20 cellular contexts compared by ENCODE assay signal in genomic region chr2:109282865-109283264, GRCh38.
A peak's percentile ranks its signal among the peaks of the same experiment; 100 is the strongest.
DNase-seq lines count a peak whose midpoint lies in the region; ATAC-seq, FAIRE-seq and TF ChIP-seq lines count a peak whose summit lies in the region.
"Had no signal": no experiment of that assay in that cellular context is flagged by ENCODE, and none has a peak within 500 bp of the region (broad histone marks: within the 10 kb centered on the region; RNA-seq: fewer than 3 reads in every experiment).

No MANE protein-coding gene starts in this region.

- no peak overlapping the region for H3K14ac ChIP-seq in H1 (ENCODE audit: insufficient read length)

- no peak overlapping the region for H2BK120ac ChIP-seq in H1 (replicated peaks; ENCODE audit: low read depth, low read length)

- peaks cover 75 to 100% (median 98%) of the 10 kb centered on the region in 10 experiments for H3K4me1 ChIP-seq in BLaER1 treated with 17β-estradiol and CSF1 and Interleukin-3, amounts not matched to agents 10 nM and 100 nM
- H3K4me1 ChIP-seq in astrocyte (ENCODE audit: insufficient read depth, low read length) (peaks cover 24% of the 10 kb centered on the region), H1 (replicated peaks in 1 of 4; ENCODE audit: control insufficient read depth in 3 of 4, insufficient read depth in 4 of 4, low read length in 3 of 4) (peaks cover 0 to 5% (median 4%) of the 10 kb centered on the region in 4 experiments; a peak in 5 of 7 replicates), tibial artery (peaks cover 0 to 53% (median 33%) of the 10 kb centered on the region in 4 donors), osteoblast (ENCODE audit: insufficient read depth, low read length) (peaks cover 7% of the 10 kb centered on the region)
- H3K4me1 ChIP-seq: HAP-1 had no signal

- H3K9me3 ChIP-seq in BLaER1 treated with 17β-estradiol and CSF1 and Interleukin-3, amounts not matched to agents 10 nM and 100 nM (replicated peaks in 1 of 11): no peaks in the 10 kb centered on the region
- H3K9me3 ChIP-seq in astrocyte (ENCODE audit: insufficient read depth, low read depth, low read length) (no peaks in the 10 kb centered on the region), H1 (ENCODE audit: insufficient read depth in 2 of 2, low read depth in 1 of 2, low read length in 1 of 2) (no peaks in the 10 kb centered on the region), tibial artery (no peaks in the 10 kb centered on the region), osteoblast (ENCODE audit: low read depth, low read length) (no peaks in the 10 kb centered on the region)
- H3K9me3 ChIP-seq: HAP-1 had no signal

- no peak for ATAC-seq in HG02571 (IDR thresholded peaks at IDR 0.05; ENCODE audit: unreplicated experiment)
- ATAC-seq: CD8-positive, alpha-beta T cell had no signal

- no peak overlapping the region for H4K5ac ChIP-seq in H1 (ENCODE audit: insufficient read length, low read depth, low read length)

- H3K4me1 Mint-ChIP-seq in astrocyte (ENCODE audit: low read depth, unreplicated experiment): peaks cover 21% of the 10 kb centered on the region
- H3K4me1 Mint-ChIP-seq: B cell had no signal

- H3K4me2 ChIP-seq in BLaER1 treated with 17β-estradiol and CSF1 and Interleukin-3, amounts not matched to agents 10 nM and 100 nM: peak overlapping the region in 9 of 11 experiments; percentile 36 to 83 (median 63); a peak in 16 of 22 replicates
- H3K4me2 ChIP-seq in astrocyte (ENCODE audit: low read length) (no peak overlapping the region), H1 (ENCODE audit: insufficient read depth in 1 of 2, low read depth in 2 of 2, low read length in 2 of 2) (no peak overlapping the region), osteoblast (ENCODE audit: insufficient read depth, low read length) (no peak overlapping the region)

- H3K4me3 Mint-ChIP-seq in astrocyte (ENCODE audit: unreplicated experiment): no peak overlapping the region
- H3K4me3 Mint-ChIP-seq: B cell; CD14-positive monocyte; CD8-positive, alpha-beta T cell had no signal

- peaks cover 68 to 100% (median 100%) of the 10 kb centered on the region in 11 experiments; a peak in 21 of 22 replicates for H4K20me1 ChIP-seq in BLaER1 treated with 17β-estradiol and CSF1 and Interleukin-3, amounts not matched to agents 10 nM and 100 nM
- H4K20me1 ChIP-seq in astrocyte (ENCODE audit: insufficient read depth, low read length) (peaks cover 89% of the 10 kb centered on the region), H1 (replicated peaks in 1 of 2; ENCODE audit: control insufficient read depth in 1 of 2, insufficient read depth in 2 of 2, low read length in 2 of 2) (no peaks in the 10 kb centered on the region), osteoblast (ENCODE audit: insufficient read depth, low read length) (peaks cover 87% of the 10 kb centered on the region)

- H3K9ac ChIP-seq in BLaER1 treated with 17β-estradiol and CSF1 and Interleukin-3, amounts not matched to agents 10 nM and 100 nM: peak overlapping the region in 1 of 11 experiments; percentile 16; a peak in 1 of 22 replicates
- no peak overlapping the region for H3K9ac ChIP-seq in astrocyte (ENCODE audit: low read length)
- no peak overlapping the region for H3K9ac ChIP-seq in H1 (replicated peaks in 1 of 4; ENCODE audit: extremely low read depth in 1 of 4, low read depth in 3 of 4, low read length in 3 of 4)

- TF ChIP-seq RAD21 in H1 (IDR thresholded peaks at IDR 0.05 in 1 of 2, conservative IDR thresholded peaks at IDR 0.05 in 1 of 2; ENCODE audit: low read depth in 2 of 2, low read length in 2 of 2): no peak

- POLR2A ChIA-PET in H1 (lab: Charles Lee; ENCODE audit: partially characterized antibody): interaction anchor here (0.7 kb wide), 1 partner anchor 54 kb away, joined by 3 read pairs; no protein-coding TSS in a partner anchor

- H3K27ac Mint-ChIP-seq in astrocyte (ENCODE audit: unreplicated experiment): peak overlapping the region; percentile 26
- H3K27ac Mint-ChIP-seq: B cell; CD8-positive, alpha-beta T cell had no signal

- intact Hi-C loops in tibial artery (cut with DNase I; ENCODE audit: low total_unique reads): no loop called here

- DNase-seq in astrocyte (ENCODE audit: low read depth) (no peak), H1 (ENCODE audit: low read depth in 1 of 2, low spot score in 2 of 2) (no peak), tibial artery (no peak), osteoblast (ENCODE audit: insufficient read length, low spot score, missing footprints) (no peak), NCI-H2196 (lab: John Stamatoyannopoulos, UW; ENCODE audit: unreplicated experiment) (no peak)
- DNase-seq: CD8-positive, alpha-beta T cell; COR-L47; DMS153; DMS79 treated with DMSO at 0.1 percent for 48 hours; EL; GOT3 had no signal

- TF ChIP-seq EP300 in H1 (IDR thresholded peaks at IDR 0.05; ENCODE audit: borderline replicate concordance in 1 of 2, low read depth in 2 of 2, low read length in 2 of 2): no peak

- H3K9me3 Mint-ChIP-seq in astrocyte (ENCODE audit: unreplicated experiment): no peaks in the 10 kb centered on the region
- H3K9me3 Mint-ChIP-seq: CD14-positive monocyte; CD8-positive, alpha-beta T cell had no signal

- H3K18ac ChIP-seq in H1 (ENCODE audit: extremely low read depth, low read length): no peak overlapping the region

- no peak overlapping the region for H3K23ac ChIP-seq in H1 (ENCODE audit: insufficient read length)

- peaks cover 3% of the 10 kb centered on the region for H3K79me2 ChIP-seq in astrocyte (ENCODE audit: insufficient read depth, low read length)
- H3K79me2 ChIP-seq in H1 (ENCODE audit: control insufficient read depth in 1 of 2, insufficient read depth in 2 of 2, low read length in 2 of 2): no peaks in the 10 kb centered on the region
- peaks cover 89% of the 10 kb centered on the region for H3K79me2 ChIP-seq in osteoblast (ENCODE audit: insufficient read depth, low read length)

- no peak overlapping the region for H2AK5ac ChIP-seq in H1 (ENCODE audit: low read depth, low read length)

- H2BK20ac ChIP-seq in H1 (ENCODE audit: low read length): no peak overlapping the region

- no peak overlapping the region for H2BK12ac ChIP-seq in H1 (ENCODE audit: low read depth, low read length)

- H3K4me3 ChIP-seq in BLaER1 treated with 17β-estradiol and CSF1 and Interleukin-3, amounts not matched to agents 10 nM and 100 nM: no peak overlapping the region
- no peak overlapping the region for H3K4me3 ChIP-seq in astrocyte (ENCODE audit: insufficient read depth, low read depth, low read length)
- no peak overlapping the region for H3K4me3 ChIP-seq in H1 (ENCODE audit: extremely low read depth in 1 of 4, insufficient read depth in 2 of 4, low read depth in 3 of 4, low read length in 4 of 4)
- no peak overlapping the region for H3K4me3 ChIP-seq in tibial artery
- no peak overlapping the region for H3K4me3 ChIP-seq in osteoblast (ENCODE audit: insufficient read depth, low read length)
- H3K4me3 ChIP-seq: HAP-1 had no signal

- 0 out of 2 replicates have a peak overlapping the region, but pooled peaks have one; percentile 8 for H2BK15ac ChIP-seq in H1 (ENCODE audit: low read length)

- H2BK5ac ChIP-seq in H1 (ENCODE audit: low read depth, low read length): no peak overlapping the region

- H2AFZ ChIP-seq in astrocyte (ENCODE audit: low read depth, low read length) (no peak overlapping the region), H1 (ENCODE audit: low read length) (no peak overlapping the region), osteoblast (ENCODE audit: low read length) (no peak overlapping the region)

- no peak overlapping the region for H3K56ac ChIP-seq in H1 (replicated peaks; ENCODE audit: insufficient read length, low read depth, low read length)

- no peaks in the 10 kb centered on the region for H3K36me3 Mint-ChIP-seq in astrocyte (ENCODE audit: low read depth, unreplicated experiment)
- H3K36me3 Mint-ChIP-seq: CD14-positive monocyte; CD8-positive, alpha-beta T cell had no signal

- no peak overlapping the region for H4K91ac ChIP-seq in H1 (replicated peaks; ENCODE audit: insufficient read length, low read length)

- peak overlapping the region in 3 of 11 experiments; percentile 22 to 30 (median 26); a peak in 3 of 22 replicates for H3K27ac ChIP-seq in BLaER1 treated with 17β-estradiol and CSF1 and Interleukin-3, amounts not matched to agents 10 nM and 100 nM
- H3K27ac ChIP-seq in astrocyte (ENCODE audit: low read depth, low read length) (no peak overlapping the region), H1 (ENCODE audit: low read depth, low read length) (no peak overlapping the region), tibial artery (peak overlapping the region; percentile 29 to 50), osteoblast (ENCODE audit: low read depth, low read length) (no peak overlapping the region)

- no peaks in the 10 kb centered on the region for H3K23me2 ChIP-seq in H1 (ENCODE audit: low read depth, low read length)

- peaks cover 0 to 5% (median 0%) of the 10 kb centered on the region in 11 experiments; a peak in 1 of 22 replicates for H3K36me3 ChIP-seq in BLaER1 treated with 17β-estradiol and CSF1 and Interleukin-3, amounts not matched to agents 10 nM and 100 nM
- no peaks in the 10 kb centered on the region for H3K36me3 ChIP-seq in astrocyte (ENCODE audit: insufficient read depth, low read length)
- H3K36me3 ChIP-seq in H1 (ENCODE audit: control insufficient read depth in 2 of 4, insufficient read depth in 4 of 4, low read length in 3 of 4): no peaks in the 10 kb centered on the region
- no peaks in the 10 kb centered on the region for H3K36me3 ChIP-seq in tibial artery
- H3K36me3 ChIP-seq in osteoblast (ENCODE audit: insufficient read depth, low read length): no peaks in the 10 kb centered on the region
- H3K36me3 ChIP-seq: HAP-1 had no signal

- no peak overlapping the region for H3K4ac ChIP-seq in H1 (replicated peaks; ENCODE audit: insufficient read length, low read depth, low read length)

- no peak overlapping the region for H4K8ac ChIP-seq in H1 (ENCODE audit: extremely low read depth, insufficient read depth, low read length)

- no peaks in the 10 kb centered on the region for H3K79me1 ChIP-seq in H1 (ENCODE audit: low read depth, low read length)

- FAIRE-seq in astrocyte (lab: Jason Lieb, UNC) (no peak), H1 (lab: Jason Lieb, UNC) (no peak)
- FAIRE-seq: A204.1, D721Med, G401.6, GM12892 had no signal

- TF ChIP-seq CTCF in astrocyte (IDR thresholded peaks at IDR 0.05; ENCODE audit: insufficient read depth, low read depth, low read length) (no peak), H1 (IDR thresholded peaks at IDR 0.05; ENCODE audit: control extremely low read depth in 1 of 3, insufficient read depth in 1 of 3, low read depth in 1 of 3, low read length in 3 of 3) (no peak), tibial artery (IDR thresholded peaks at IDR 0.05) (no peak), osteoblast (IDR thresholded peaks at IDR 0.05; ENCODE audit: extremely low read depth, low read depth, low read length) (no peak)

- 91% methylated on average over 4 of the region's 4 CpGs; no CpG with 5 or more reads in 1 of the 2 experiments for WGBS in H1 (ENCODE audit: extremely low coverage in 1 of 2, insufficient coverage in 1 of 2, insufficient read length in 1 of 2, insufficient replicate concordance in 2 of 2, low coverage in 1 of 2, low lambda C conversion rate in 2 of 2, missing lambda C conversion rate in 1 of 2), 2 experiments

- no peaks in the 10 kb centered on the region for H3K27me3 ChIP-seq in BLaER1 treated with 17β-estradiol and CSF1 and Interleukin-3, amounts not matched to agents 10 nM and 100 nM
- peaks cover 2% of the 10 kb centered on the region for H3K27me3 ChIP-seq in astrocyte (ENCODE audit: insufficient read depth, low read length)
- H3K27me3 ChIP-seq in H1 (replicated peaks in 1 of 4; ENCODE audit: control insufficient read depth in 3 of 4, extremely low read depth in 1 of 4, insufficient read depth in 3 of 4, low read length in 3 of 4): no peaks in the 10 kb centered on the region
- H3K27me3 ChIP-seq in tibial artery: no peaks in the 10 kb centered on the region
- no peaks in the 10 kb centered on the region for H3K27me3 ChIP-seq in osteoblast (ENCODE audit: insufficient read depth, low read length)

- TF ChIP-seq POLR2A in H1 (IDR thresholded peaks at IDR 0.05; ENCODE audit: control extremely low read depth in 1 of 2, low read depth in 2 of 2, low read length in 2 of 2): no peak

- CTCF ChIA-PET in H1 (lab: Charles Lee; ENCODE audit: partially characterized antibody): interaction anchor here (1.4 to 2.7 kb wide), 4 partner anchors 11 to 59 kb away, joined by 3 to 13 read pairs (median 8); no protein-coding TSS in a partner anchor

- peaks cover 26% of the 10 kb centered on the region for H3K27me3 Mint-ChIP-seq in astrocyte (ENCODE audit: low read depth, unreplicated experiment)
- H3K27me3 Mint-ChIP-seq: B cell had no signal

Comparison
In these comparisons a context has a peak if more than half of its experiments do, and no peak if none do; other contexts are left out.
1. H3K27ac ChIP-seq: peak in tibial artery (2 of 2); none in astrocyte (single experiment), H1 (single experiment) and osteoblast (single experiment).
2. H3K4me2 ChIP-seq: peak in BLaER1 treated with 17β-estradiol and CSF1 and Interleukin-3, amounts not matched to agents 10 nM and 100 nM (9 of 11); none in astrocyte (single experiment), H1 (0 of 2) and osteoblast (single experiment).